ENCODE assay signal across 9 cellular contexts in genomic region chr13:80337706-80338105, GRCh38. TPM values are rescaled to one million over a fixed set of nuclear protein-coding genes. Genes with fewer than 3 reads are reported as not detected.
DNase-seq lines count a peak whose midpoint lies in the region; ATAC-seq and TF ChIP-seq lines count a peak whose summit lies in the region.
"Had no signal": no experiment of that assay in that cellular context is flagged by ENCODE, and none has a peak within 500 bp of the region (broad histone marks: within the 10 kb centered on the region; RNA-seq: fewer than 3 reads in every experiment).

No MANE protein-coding gene starts in this region.

- H3K9ac ChIP-seq in muscle layer of colon (ENCODE audit: low read length): no peak overlapping the region

- intact Hi-C loops in left ventricle myocardium inferior (cut with micrococcal nuclease) (loop anchor here (10.0 kb wide), 1 partner anchor 203 kb away; no protein-coding TSS in a partner anchor), left ventricle myocardium superior (cut with micrococcal nuclease) (loop anchor here (5.0 to 10.0 kb wide), 2 partner anchors 205 to 663 kb away; no protein-coding TSS in a partner anchor)

- DNase-seq in left ventricle myocardium inferior (no peak), left ventricle myocardium superior (no peak), epithelial cell of esophagus (ENCODE audit: low read depth) (peak; percentile 14), activated T-cell treated with anti-CD3 and anti-CD28 coated beads for 4 hours (no peak), NCI-H226 (no peak)
- no peak for DNase-seq in stimulated activated CD8-positive, alpha-beta memory T cell treated with anti-CD3 and anti-CD28 coated beads, Interleukin-4, amount 100 ng/mL, for 48 hours
- DNase-seq: NCI-H1436 treated with DMSO at 0.1 percent for 48 hours had no signal

- ATAC-seq in left ventricle myocardium superior: no peak
- ATAC-seq in HG03520 (IDR thresholded peaks at IDR 0.05; ENCODE audit: unreplicated experiment): no peak

- H3K27me3 ChIP-seq in left ventricle myocardium inferior (ENCODE audit: low read depth): no peaks in the 10 kb centered on the region
- H3K27me3 ChIP-seq in muscle layer of colon (ENCODE audit: control insufficient read depth in 1 of 2, insufficient read depth in 2 of 2, low read length in 2 of 2): no peaks in the 10 kb centered on the region

- H3K4me3 ChIP-seq in left ventricle myocardium inferior (peak overlapping the region; percentile 97), epithelial cell of esophagus (ENCODE audit: low read length) (peak overlapping the region; percentile 90), muscle layer of colon (ENCODE audit: low read depth in 1 of 2, low read length in 2 of 2) (peak overlapping the region; percentile 7 to 97)

- H3K9me3 ChIP-seq in left ventricle myocardium inferior (replicated peaks) (no peaks in the 10 kb centered on the region), muscle layer of colon (ENCODE audit: low read length) (no peaks in the 10 kb centered on the region)

- no peak for TF ChIP-seq CTCF in left ventricle myocardium inferior (IDR thresholded peaks at IDR 0.05; ENCODE audit: borderline replicate concordance)
- TF ChIP-seq CTCF in epithelial cell of esophagus (IDR thresholded peaks at IDR 0.05; ENCODE audit: insufficient read depth, low read depth, low read length, missing control alignments): no peak

- H3K27ac ChIP-seq in left ventricle myocardium inferior (replicated peaks) (peak overlapping the region; percentile 96), muscle layer of colon (ENCODE audit: low read depth, low read length) (no peak overlapping the region)

- peaks cover 38% of the 10 kb centered on the region for H3K36me3 ChIP-seq in left ventricle myocardium inferior
- peaks cover 11% of the 10 kb centered on the region for H3K36me3 ChIP-seq in muscle layer of colon (ENCODE audit: insufficient read depth, low read length)

- peaks cover 76% of the 10 kb centered on the region for H3K4me1 ChIP-seq in left ventricle myocardium inferior
- H3K4me1 ChIP-seq in muscle layer of colon (ENCODE audit: insufficient read depth, low read length): no peaks in the 10 kb centered on the region

RNA-seq across cellular contexts. Expression of gene SPRY2, which starts 3.2 kb away (rescaled TPM):
- total RNA-seq in left ventricle myocardium inferior (34.6 TPM), left ventricle myocardium superior (37.6 TPM)
